In the genomic region with DNA sequence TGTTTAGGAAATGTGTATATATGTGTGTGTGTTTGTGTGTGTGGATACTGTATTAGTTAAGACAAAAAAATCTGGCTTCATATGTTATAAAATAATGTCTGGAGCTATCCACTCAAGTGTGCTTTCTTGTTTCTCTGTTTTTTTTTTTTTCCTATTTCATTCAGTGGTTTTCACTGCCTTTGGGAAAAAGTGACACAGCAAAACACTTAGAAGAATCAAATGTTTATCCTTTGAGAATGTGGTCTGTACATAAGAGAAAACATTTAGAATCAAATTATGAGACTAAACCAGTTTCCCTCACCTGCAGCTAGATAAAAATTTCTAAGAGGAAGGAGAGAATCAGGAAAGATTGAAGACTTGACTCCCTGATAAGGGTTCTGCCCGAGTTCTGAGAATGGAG, we compare ENCODE assay signal across 24 cellular contexts. TPM values are rescaled to one million over a fixed set of nuclear protein-coding genes. Genes with fewer than 3 reads are reported as not detected.
DNase-seq lines count a peak whose midpoint lies in the region; ATAC-seq and TF ChIP-seq lines count a peak whose summit lies in the region.
"Had no signal": no experiment of that assay in that cellular context is flagged by ENCODE, and none has a peak within 500 bp of the region (broad histone marks: within the 10 kb centered on the region; RNA-seq: fewer than 3 reads in every experiment).

No MANE protein-coding gene starts in this region.

- H3K79me2 ChIP-seq in PC-9 (ENCODE audit: low read depth), result 0 out of 2 replicates have a peak, but pooled peaks cover 5% of the 10 kb centered on the region

- peak overlapping the region; percentile 53 for H3K27ac Mint-ChIP-seq in activated CD4-positive, alpha-beta T cell treated with anti-CD3 and anti-CD28 coated beads, Interleukin-2, amount 10 ng/mL, durations not matched to agents 24 days and 14 days
- H3K27ac Mint-ChIP-seq in activated CD4-positive, alpha-beta T cell treated with anti-CD3 and anti-CD28 coated beads for 36 hours, result no peak overlapping the region
- peak overlapping the region; percentile 17 for H3K27ac Mint-ChIP-seq in activated T-helper 2 cell treated with anti-CD3 and anti-CD28 coated beads, Interferon-gamma antibody, Interleukin-2, Interleukin-4, amounts not matched to agents 10 μg/mL and 5 μg/mL and 100 μg/mL, durations not matched to agents 14 hours and 24 hours and 36 hours
- H3K27ac Mint-ChIP-seq in naive thymus-derived CD4-positive, alpha-beta T cell, result peak overlapping the region in 5 of 9 donors; percentile 12 to 52 (median 32)
- H3K27ac Mint-ChIP-seq: IgD-negative memory B cell had no signal

- BruUV-seq in PC-9 (replicated peaks; lab: Mats Ljungman, UMichigan), result no TSS peak

- H3K9me2 ChIP-seq in PC-9 (ENCODE audit: insufficient read depth), result no peaks in the 10 kb centered on the region; the same call in 1 of the 2 replicates

- H3K27ac ChIP-seq in PC-9, result peak overlapping the region; percentile 96
- no peak overlapping the region for H3K27ac ChIP-seq in naive thymus-derived CD4-positive, alpha-beta T cell (ENCODE audit: low read depth, low read length)
- H3K27ac ChIP-seq: 22Rv1 had no signal

- CTCF ChIA-PET in activated CD4-positive, alpha-beta T cell treated with anti-CD3 and anti-CD28 coated beads for 36 hours (lab: Charles Lee), result interaction anchor here (0.9 kb wide), 1 partner anchor 40 kb away, joined by 5 read pairs; no protein-coding TSS in a partner anchor
- CTCF ChIA-PET in PC-9 (lab: Charles Lee), result interaction anchor here (0.6 to 0.9 kb wide), 5 partner anchors 25 to 168 kb away, joined by 3 to 7 read pairs (median 3); no protein-coding TSS in a partner anchor
- CTCF ChIA-PET in naive thymus-derived CD4-positive, alpha-beta T cell (lab: Charles Lee), result interaction anchor here (0.7 kb wide), 1 partner anchor 245 kb away, joined by 3 read pairs; no protein-coding TSS in a partner anchor

- intact Hi-C loops in activated CD4-positive, alpha-beta T cell treated with anti-CD3 and anti-CD28 coated beads, Interleukin-2, amount 10 ng/mL, durations not matched to agents 24 days and 14 days (cut with micrococcal nuclease), result loop anchor here (5.0 kb wide), 4 partner anchors 617 to 762 kb away; partner anchors contain the start of genes ABHD17B, C9orf85 and CEMIP2
- intact Hi-C loops in activated CD4-positive, alpha-beta T cell treated with anti-CD3 and anti-CD28 coated beads for 36 hours (cut with DNase I, micrococcal nuclease), result loop anchor here (5.0 to 10.0 kb wide), 5 partner anchors 55 to 765 kb away; partner anchors contain the start of genes ABHD17B (in 1 of the 2), C9orf85 (in 1 of the 2) and CEMIP2 (in 1 of the 2)
- intact Hi-C loops in PC-9 (cut with micrococcal nuclease; ENCODE audit: unreplicated experiment), result loop anchor here (5.0 kb wide), 1 partner anchor 212 kb away; no protein-coding TSS in a partner anchor
- intact Hi-C loops in activated T-helper 2 cell treated with anti-CD3 and anti-CD28 coated beads, Interferon-gamma antibody, Interleukin-2, Interleukin-4, amounts not matched to agents 10 μg/mL and 5 μg/mL and 100 μg/mL, durations not matched to agents 14 hours and 24 hours and 36 hours (cut with micrococcal nuclease), result loop anchor here (5.0 to 10.0 kb wide), 2 partner anchors 617 to 625 kb away; partner anchors contain the start of genes ABHD17B, ANXA1 and C9orf85
- intact Hi-C loops in naive thymus-derived CD4-positive, alpha-beta T cell (cut with micrococcal nuclease), result loop anchor here (5.0 to 10.0 kb wide), 6 partner anchors 58 to 765 kb away; partner anchors contain the start of genes CEMIP2 (in 2 of the 2) and ANXA1 (in 1 of the 2)

- peaks cover 39% of the 10 kb centered on the region for H3F3A ChIP-seq in PC-9 (ENCODE audit: insufficient read depth, low read depth)

- ATAC-seq in activated CD4-positive, alpha-beta T cell treated with anti-CD3 and anti-CD28 coated beads for 36 hours, result no peak
- no peak for ATAC-seq in naive thymus-derived CD4-positive, alpha-beta T cell

- H3K4me2 ChIP-seq in PC-9, result peak overlapping the region; percentile 7; the same call in 1 of the 2 replicates

- no peak overlapping the region for H3K4me3 Mint-ChIP-seq in activated CD4-positive, alpha-beta T cell treated with anti-CD3 and anti-CD28 coated beads, Interleukin-2, amount 10 ng/mL, durations not matched to agents 24 days and 14 days
- H3K4me3 Mint-ChIP-seq in activated CD4-positive, alpha-beta T cell treated with anti-CD3 and anti-CD28 coated beads for 36 hours, result no peak overlapping the region
- H3K4me3 Mint-ChIP-seq in activated T-helper 2 cell treated with anti-CD3 and anti-CD28 coated beads, Interferon-gamma antibody, Interleukin-2, Interleukin-4, amounts not matched to agents 10 μg/mL and 5 μg/mL and 100 μg/mL, durations not matched to agents 14 hours and 24 hours and 36 hours (ENCODE audit: low read depth), result no peak overlapping the region
- H3K4me3 Mint-ChIP-seq in naive thymus-derived CD4-positive, alpha-beta T cell, result peak overlapping the region in 2 of 10 donors; percentile 7 to 12
- H3K4me3 Mint-ChIP-seq: IgD-negative memory B cell had no signal

- no peaks in the 10 kb centered on the region for H4K20me1 ChIP-seq in PC-9 (ENCODE audit: insufficient read depth)

- no peak for TF ChIP-seq CTCF in PC-9 (conservative IDR thresholded peaks at IDR 0.05)

- H3K36me3 ChIP-seq in PC-9 (ENCODE audit: low read depth), result no peaks in the 10 kb centered on the region
- H3K36me3 ChIP-seq in naive thymus-derived CD4-positive, alpha-beta T cell (ENCODE audit: control insufficient read depth in 2 of 3, insufficient read depth in 3 of 3, low read length in 3 of 3), result no peaks in the 10 kb centered on the region
- H3K36me3 ChIP-seq: HAP-1 had no signal

- no peaks in the 10 kb centered on the region for H3K27me3 Mint-ChIP-seq in activated CD4-positive, alpha-beta T cell treated with anti-CD3 and anti-CD28 coated beads, Interleukin-2, amount 10 ng/mL, durations not matched to agents 24 days and 14 days
- no peaks in the 10 kb centered on the region for H3K27me3 Mint-ChIP-seq in activated CD4-positive, alpha-beta T cell treated with anti-CD3 and anti-CD28 coated beads for 36 hours
- H3K27me3 Mint-ChIP-seq in activated T-helper 2 cell treated with anti-CD3 and anti-CD28 coated beads, Interferon-gamma antibody, Interleukin-2, Interleukin-4, amounts not matched to agents 10 μg/mL and 5 μg/mL and 100 μg/mL, durations not matched to agents 14 hours and 24 hours and 36 hours (ENCODE audit: low read depth), result no peaks in the 10 kb centered on the region
- no peaks in the 10 kb centered on the region for H3K27me3 Mint-ChIP-seq in naive thymus-derived CD4-positive, alpha-beta T cell

- H2AFZ ChIP-seq in PC-9, result peak overlapping the region; percentile 39; the same call in 1 of the 2 replicates

- H3K9me3 Mint-ChIP-seq in activated CD4-positive, alpha-beta T cell treated with anti-CD3 and anti-CD28 coated beads, Interleukin-2, amount 10 ng/mL, durations not matched to agents 24 days and 14 days, result no peaks in the 10 kb centered on the region
- no peaks in the 10 kb centered on the region for H3K9me3 Mint-ChIP-seq in activated CD4-positive, alpha-beta T cell treated with anti-CD3 and anti-CD28 coated beads for 36 hours (ENCODE audit: low read depth)
- H3K9me3 Mint-ChIP-seq in activated T-helper 2 cell treated with anti-CD3 and anti-CD28 coated beads, Interferon-gamma antibody, Interleukin-2, Interleukin-4, amounts not matched to agents 10 μg/mL and 5 μg/mL and 100 μg/mL, durations not matched to agents 14 hours and 24 hours and 36 hours, result peaks cover 4% of the 10 kb centered on the region
- H3K9me3 Mint-ChIP-seq in naive thymus-derived CD4-positive, alpha-beta T cell, result peaks cover 0 to 8% (median 4%) of the 10 kb centered on the region in 11 donors
- H3K9me3 Mint-ChIP-seq: IgD-negative memory B cell had no signal

- no peak overlapping the region for H3K4me3 ChIP-seq in PC-9
- no peak overlapping the region for H3K4me3 ChIP-seq in naive thymus-derived CD4-positive, alpha-beta T cell (ENCODE audit: low read length)
- H3K4me3 ChIP-seq: HAP-1 had no signal

- DNase-seq in activated CD4-positive, alpha-beta T cell treated with anti-CD3 and anti-CD28 coated beads, Interleukin-2, amount 10 ng/mL, durations not matched to agents 24 days and 14 days, result no peak
- no peak for DNase-seq in activated CD4-positive, alpha-beta T cell treated with anti-CD3 and anti-CD28 coated beads for 36 hours
- DNase-seq in PC-9 (no peak), SKM-1 treated with dmso at 0.1 percent for 144 hours (lab: John Stamatoyannopoulos, UW; ENCODE audit: unreplicated experiment) (no peak), DMS153 (lab: John Stamatoyannopoulos, UW) (no peak), SW480 (ENCODE audit: low spot score) (no peak)
- DNase-seq in activated T-helper 2 cell treated with anti-CD3 and anti-CD28 coated beads, Interferon-gamma antibody, Interleukin-2, Interleukin-4, amounts not matched to agents 10 μg/mL and 5 μg/mL and 100 μg/mL, durations not matched to agents 14 hours and 24 hours and 36 hours (ENCODE audit: low spot score), result no peak
- DNase-seq in naive thymus-derived CD4-positive, alpha-beta T cell, result no peak
- DNase-seq: ACHN, C1 segment of cervical spinal cord, EL, MV-4-11, NCI-H1105 treated with DMSO at 0.1 percent for 48 hours, NCI-H1694, NCI-H2081, NCI-H2171, NCI-H524 treated with DMSO at 0.1 percent for 48 hours, NCI-H82, RPMI8226, SHP77 had no signal

- POLR2A ChIA-PET in activated CD4-positive, alpha-beta T cell treated with anti-CD3 and anti-CD28 coated beads for 36 hours (lab: Charles Lee), result no interaction called here
- POLR2A ChIA-PET in PC-9 (lab: Charles Lee; ENCODE audit: unreplicated experiment), result interaction anchor here (0.6 to 1.1 kb wide), 6 partner anchors 11 to 60 kb away, joined by 3 to 12 read pairs (median 8); no protein-coding TSS in a partner anchor
- POLR2A ChIA-PET in naive thymus-derived CD4-positive, alpha-beta T cell (lab: Charles Lee), result interaction anchor here (0.6 to 0.8 kb wide), 4 partner anchors 61 to 809 kb away, joined by 3 to 5 read pairs (median 4); partner anchors contain the start of gene ZFAND5

- peaks cover 45% of the 10 kb centered on the region for H3K4me1 Mint-ChIP-seq in activated CD4-positive, alpha-beta T cell treated with anti-CD3 and anti-CD28 coated beads, Interleukin-2, amount 10 ng/mL, durations not matched to agents 24 days and 14 days
- H3K4me1 Mint-ChIP-seq in activated CD4-positive, alpha-beta T cell treated with anti-CD3 and anti-CD28 coated beads for 36 hours, result peaks cover 42% of the 10 kb centered on the region
- H3K4me1 Mint-ChIP-seq in activated T-helper 2 cell treated with anti-CD3 and anti-CD28 coated beads, Interferon-gamma antibody, Interleukin-2, Interleukin-4, amounts not matched to agents 10 μg/mL and 5 μg/mL and 100 μg/mL, durations not matched to agents 14 hours and 24 hours and 36 hours (ENCODE audit: low read depth), result peaks cover 41% of the 10 kb centered on the region
- peaks cover 11 to 47% (median 28%) of the 10 kb centered on the region in 7 donors for H3K4me1 Mint-ChIP-seq in naive thymus-derived CD4-positive, alpha-beta T cell

- peaks cover 70% of the 10 kb centered on the region for H3K4me1 ChIP-seq in PC-9 (replicated peaks; ENCODE audit: insufficient read depth)
- peaks cover 13 to 15% of the 10 kb centered on the region in 2 donors for H3K4me1 ChIP-seq in naive thymus-derived CD4-positive, alpha-beta T cell (ENCODE audit: control insufficient read depth in 2 of 2, insufficient read depth in 2 of 2, low read length in 2 of 2)

- 0 out of 2 replicates have a peak, but pooled peaks cover 3% of the 10 kb centered on the region for H3K9me3 ChIP-seq in PC-9 (ENCODE audit: insufficient read depth, low read depth)
- H3K9me3 ChIP-seq in naive thymus-derived CD4-positive, alpha-beta T cell (ENCODE audit: control insufficient read depth in 2 of 3, low read length in 3 of 3), result peaks cover 0 to 7% (median 0%) of the 10 kb centered on the region in 3 experiments

- peaks cover 1% of the 10 kb centered on the region for H3K36me3 Mint-ChIP-seq in activated CD4-positive, alpha-beta T cell treated with anti-CD3 and anti-CD28 coated beads, Interleukin-2, amount 10 ng/mL, durations not matched to agents 24 days and 14 days (ENCODE audit: low read depth)
- no peaks in the 10 kb centered on the region for H3K36me3 Mint-ChIP-seq in activated CD4-positive, alpha-beta T cell treated with anti-CD3 and anti-CD28 coated beads for 36 hours (ENCODE audit: low read depth)
- no peaks in the 10 kb centered on the region for H3K36me3 Mint-ChIP-seq in activated T-helper 2 cell treated with anti-CD3 and anti-CD28 coated beads, Interferon-gamma antibody, Interleukin-2, Interleukin-4, amounts not matched to agents 10 μg/mL and 5 μg/mL and 100 μg/mL, durations not matched to agents 14 hours and 24 hours and 36 hours (ENCODE audit: low read depth)
- peaks cover 0 to 7% (median 5%) of the 10 kb centered on the region in 5 donors for H3K36me3 Mint-ChIP-seq in naive thymus-derived CD4-positive, alpha-beta T cell
- H3K36me3 Mint-ChIP-seq: IgD-negative memory B cell had no signal

- H3K27me3 ChIP-seq in PC-9 (ENCODE audit: insufficient read depth, low read depth), result no peaks in the 10 kb centered on the region
- no peaks in the 10 kb centered on the region for H3K27me3 ChIP-seq in naive thymus-derived CD4-positive, alpha-beta T cell (ENCODE audit: control insufficient read depth in 2 of 2, insufficient read depth in 2 of 2, low read length in 2 of 2)

RNA-seq across cellular contexts. Expression of gene TMC1, which starts 8.1 kb away (rescaled TPM):
- total RNA-seq in activated CD4-positive, alpha-beta T cell treated with anti-CD3 and anti-CD28 coated beads, Interleukin-2, amount 10 ng/mL, durations not matched to agents 24 days and 14 days, result not detected in 2 replicates
- not detected for total RNA-seq in activated CD4-positive, alpha-beta T cell treated with anti-CD3 and anti-CD28 coated beads for 36 hours
- total RNA-seq in PC-9 (2021), result 5.5 and 9.0 TPM in 2 replicates
- total RNA-seq in activated T-helper 2 cell treated with anti-CD3 and anti-CD28 coated beads, Interferon-gamma antibody, Interleukin-2, Interleukin-4, amounts not matched to agents 10 μg/mL and 5 μg/mL and 100 μg/mL, durations not matched to agents 14 hours and 24 hours and 36 hours, result not detected in 2 replicates
- total RNA-seq in naive thymus-derived CD4-positive, alpha-beta T cell, result not detected
- not detected for polyA plus RNA-seq in naive thymus-derived CD4-positive, alpha-beta T cell
- total RNA-seq: OCI-LY7 had no signal
- polyA plus RNA-seq: IgD-negative memory B cell had no signal
